ENCODE assay signal across 40 cellular contexts in the genomic region with DNA sequence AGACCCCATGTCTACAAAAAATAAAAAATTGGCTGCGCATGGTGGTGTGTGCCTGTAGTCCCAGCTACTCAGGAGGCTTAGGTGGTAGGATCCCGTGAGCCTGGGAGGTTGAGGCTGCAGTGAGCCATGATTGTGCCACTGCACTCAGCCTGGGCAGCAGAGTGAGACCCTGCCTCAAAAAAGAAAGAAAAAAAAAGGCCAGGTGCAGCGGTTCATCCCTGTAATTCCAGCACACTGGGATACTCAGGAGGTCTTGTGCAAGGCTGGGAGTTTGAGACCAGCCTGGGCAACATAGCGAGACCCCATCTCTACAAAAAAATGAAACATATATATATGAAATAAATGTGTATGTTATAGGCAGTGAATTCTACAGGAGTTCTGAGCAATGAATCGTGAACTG.
"Had no signal": no experiment of that assay in that cellular context is flagged by ENCODE, and none has a peak within 500 bp of the region (broad histone marks: within the 10 kb centered on the region; RNA-seq: fewer than 3 reads in every experiment).

No MANE protein-coding gene starts in this region.

- H3K9me3 Mint-ChIP-seq: activated naive CD4-positive, alpha-beta T cell treated with anti-CD3 and anti-CD28 coated beads for 36 hours; activated naive CD4-positive, alpha-beta T cell treated with anti-CD3 and anti-CD28 coated beads, Interleukin-2, amount 10 ng/mL, durations not matched to agents 7 days and 5 days; activated naive CD4-positive, alpha-beta T cell treated with anti-CD3 and anti-CD28 coated beads, Interleukin-2, amount 50 U/mL, for 24 hours; activated naive CD4-positive, alpha-beta T cell treated with anti-CD3 and anti-CD28 coated beads, Interleukin-2, amount 50 U/mL, for 72 hours; activated naive CD8-positive, alpha-beta T cell treated with anti-CD3 and anti-CD28 coated beads for 36 hours; activated naive CD8-positive, alpha-beta T cell treated with anti-CD3 and anti-CD28 coated beads, Interleukin-2, amount 10 ng/mL, durations not matched to agents 7 days and 5 days; activated naive CD8-positive, alpha-beta T cell treated with anti-CD3 and anti-CD28 coated beads, Interleukin-2, amount 50 U/mL, for 24 hours; activated T-cell treated with anti-CD3 and anti-CD28 coated beads, Interleukin-2, amount 50 U/mL, for 24 hours; activated T-cell treated with anti-CD3 and anti-CD28 coated beads, Interleukin-2, amount 50 U/mL, for 4 hours; activated T-cell treated with anti-CD3 and anti-CD28 coated beads, Interleukin-2, amount 50 U/mL, for 72 hours; activated T-helper 1 cell treated with anti-CD3 and anti-CD28 coated beads, Interleukin-12 subunit alpha, Interleukin-12 subunit beta, Interleukin-2, Interleukin-4 antibody, amounts not matched to agents 30 ng/mL and 10 ng/mL and 1 ng/mL, durations not matched to agents 14 hours and 24 hours and 36 hours; activated T-helper 17 cell treated with anti-CD3 and anti-CD28 coated beads, Interleukin-2, amount 50 U/mL, for 72 hours; activated T-helper 2 cell treated with anti-CD3 and anti-CD28 coated beads, Interferon-gamma antibody, Interleukin-2, Interleukin-4, amounts not matched to agents 10 μg/mL and 5 μg/mL and 100 μg/mL, durations not matched to agents 14 hours and 24 hours and 36 hours; brain; central memory CD8-positive, alpha-beta T cell had no signal

- H3K27me3 Mint-ChIP-seq: activated naive CD4-positive, alpha-beta T cell treated with anti-CD3 and anti-CD28 coated beads, Interleukin-2, amount 10 ng/mL, durations not matched to agents 7 days and 5 days; activated naive CD4-positive, alpha-beta T cell treated with anti-CD3 and anti-CD28 coated beads, Interleukin-2, amount 50 U/mL, for 24 hours; activated naive CD8-positive, alpha-beta T cell; activated naive CD8-positive, alpha-beta T cell treated with anti-CD3 and anti-CD28 coated beads for 36 hours; activated naive CD8-positive, alpha-beta T cell treated with anti-CD3 and anti-CD28 coated beads, Interleukin-2, amount 10 ng/mL, durations not matched to agents 7 days and 5 days; activated naive CD8-positive, alpha-beta T cell treated with anti-CD3 and anti-CD28 coated beads, Interleukin-2, amount 50 U/mL, for 24 hours; activated T-cell treated with anti-CD3 and anti-CD28 coated beads, Interleukin-2, amount 50 U/mL, for 24 hours; activated T-helper 17 cell treated with anti-CD3 and anti-CD28 coated beads, Interleukin-2, amount 50 U/mL, for 72 hours; central memory CD8-positive, alpha-beta T cell had no signal

- H3K27me3 ChIP-seq: adrenal gland, ascending aorta, body of pancreas, brain microvascular endothelial cell, breast epithelium, cardiac muscle cell had no signal

- H3K4me1 Mint-ChIP-seq: activated naive CD4-positive, alpha-beta T cell treated with anti-CD3 and anti-CD28 coated beads, Interleukin-2, amount 10 ng/mL, durations not matched to agents 7 days and 5 days; activated naive CD4-positive, alpha-beta T cell treated with anti-CD3 and anti-CD28 coated beads, Interleukin-2, amount 50 U/mL, for 24 hours; activated naive CD8-positive, alpha-beta T cell treated with anti-CD3 and anti-CD28 coated beads for 36 hours; activated naive CD8-positive, alpha-beta T cell treated with anti-CD3 and anti-CD28 coated beads, Interleukin-2, amount 10 ng/mL, durations not matched to agents 7 days and 5 days; activated naive CD8-positive, alpha-beta T cell treated with anti-CD3 and anti-CD28 coated beads, Interleukin-2, amount 50 U/mL, for 24 hours; brain; central memory CD8-positive, alpha-beta T cell had no signal

- H3K9me3 ChIP-seq: adrenal gland, ascending aorta, body of pancreas, breast epithelium had no signal

- H3K4me3 ChIP-seq: adrenal gland, ascending aorta, body of pancreas, breast epithelium, cardiac muscle cell had no signal

- H3K4me3 Mint-ChIP-seq: activated naive CD4-positive, alpha-beta T cell treated with anti-CD3 and anti-CD28 coated beads for 36 hours; activated naive CD4-positive, alpha-beta T cell treated with anti-CD3 and anti-CD28 coated beads, Interleukin-2, amount 10 ng/mL, durations not matched to agents 7 days and 5 days; activated naive CD4-positive, alpha-beta T cell treated with anti-CD3 and anti-CD28 coated beads, Interleukin-2, amount 50 U/mL, for 24 hours; activated naive CD8-positive, alpha-beta T cell; activated naive CD8-positive, alpha-beta T cell treated with anti-CD3 and anti-CD28 coated beads for 36 hours; activated naive CD8-positive, alpha-beta T cell treated with anti-CD3 and anti-CD28 coated beads, Interleukin-2, amount 10 ng/mL, durations not matched to agents 7 days and 5 days; activated naive CD8-positive, alpha-beta T cell treated with anti-CD3 and anti-CD28 coated beads, Interleukin-2, amount 50 U/mL, for 24 hours; activated T-cell treated with anti-CD3 and anti-CD28 coated beads, Interleukin-2, amount 50 U/mL, for 24 hours; activated T-cell treated with anti-CD3 and anti-CD28 coated beads, Interleukin-2, amount 50 U/mL, for 4 hours; activated T-cell treated with anti-CD3 and anti-CD28 coated beads, Interleukin-2, amount 50 U/mL, for 72 hours; activated T-helper 1 cell treated with anti-CD3 and anti-CD28 coated beads, Interleukin-12 subunit alpha, Interleukin-12 subunit beta, Interleukin-2, Interleukin-4 antibody, amounts not matched to agents 30 ng/mL and 10 ng/mL and 1 ng/mL, durations not matched to agents 14 hours and 24 hours and 36 hours; activated T-helper 17 cell treated with anti-CD3 and anti-CD28 coated beads, Interleukin-2, amount 50 U/mL, for 72 hours; brain; central memory CD8-positive, alpha-beta T cell had no signal

- DNase-seq: activated effector memory CD4-positive, alpha-beta T cell treated with anti-CD3 and anti-CD28 coated beads, Interleukin-2, amount 50 U/mL, for 16 hours; activated effector memory CD4-positive, alpha-beta T cell treated with Interleukin-2 at 50 U/mL for 16 hours; activated gamma-delta T cell; activated gamma-delta T cell treated with Interleukin-2 at 50 U/mL for 16 hours; activated naive CD4-positive, alpha-beta T cell; activated naive CD4-positive, alpha-beta T cell treated with anti-CD3 and anti-CD28 coated beads for 36 hours; activated naive CD4-positive, alpha-beta T cell treated with anti-CD3 and anti-CD28 coated beads, Interleukin-2, amount 10 ng/mL, durations not matched to agents 7 days and 5 days; activated naive CD4-positive, alpha-beta T cell treated with anti-CD3 and anti-CD28 coated beads, Interleukin-2, amount 50 U/mL, for 16 hours; activated naive CD4-positive, alpha-beta T cell treated with Interleukin-2 at 50 U/mL for 16 hours; activated naive CD8-positive, alpha-beta T cell treated with anti-CD3 and anti-CD28 coated beads for 36 hours; activated naive CD8-positive, alpha-beta T cell treated with anti-CD3 and anti-CD28 coated beads, Interleukin-2, amount 10 ng/mL, durations not matched to agents 7 days and 5 days; activated naive CD8-positive, alpha-beta T cell treated with anti-CD3 and anti-CD28 coated beads, Interleukin-2, amount 50 U/mL, for 24 hours; activated T-cell treated with anti-CD3 and anti-CD28 coated beads, Interleukin-2, amount 50 U/mL, for 1 hour; activated T-cell treated with anti-CD3 and anti-CD28 coated beads, Interleukin-2, amount 50 U/mL, for 24 hours; activated T-cell treated with anti-CD3 and anti-CD28 coated beads, Interleukin-2, amount 50 U/mL, for 4 hours; activated T-cell treated with anti-CD3 and anti-CD28 coated beads, Interleukin-2, amount 50 U/mL, for 48 hours; activated T-cell treated with anti-CD3 and anti-CD28 coated beads, Interleukin-2, amount 50 U/mL, for 72 hours; adrenal gland; amniotic stem cell; amygdala; anterior cingulate cortex; aorta; body of pancreas; brain microvascular endothelial cell; caudate nucleus; central memory CD4-positive, alpha-beta T cell; cerebellar nuclear complex had no signal

- ATAC-seq: activated naive CD4-positive, alpha-beta T cell treated with anti-CD3 and anti-CD28 coated beads, Interleukin-2, amount 50 U/mL, for 72 hours; activated naive CD8-positive, alpha-beta T cell treated with anti-CD3 and anti-CD28 coated beads, Interleukin-2, amount 50 U/mL, for 24 hours; activated T-cell treated with anti-CD3 and anti-CD28 coated beads, Interleukin-2, amount 50 U/mL, for 4 hours; activated T-cell treated with anti-CD3 and anti-CD28 coated beads, Interleukin-2, amount 50 U/mL, for 72 hours; activated T-helper 17 cell treated with anti-CD3 and anti-CD28 coated beads, Interleukin-2, amount 50 U/mL, for 72 hours; body of pancreas had no signal

- H3K36me3 Mint-ChIP-seq: activated naive CD4-positive, alpha-beta T cell treated with anti-CD3 and anti-CD28 coated beads, Interleukin-2, amount 10 ng/mL, durations not matched to agents 7 days and 5 days; activated naive CD4-positive, alpha-beta T cell treated with anti-CD3 and anti-CD28 coated beads, Interleukin-2, amount 50 U/mL, for 24 hours; activated naive CD4-positive, alpha-beta T cell treated with anti-CD3 and anti-CD28 coated beads, Interleukin-2, amount 50 U/mL, for 72 hours; activated naive CD8-positive, alpha-beta T cell; activated naive CD8-positive, alpha-beta T cell treated with anti-CD3 and anti-CD28 coated beads for 36 hours; activated naive CD8-positive, alpha-beta T cell treated with anti-CD3 and anti-CD28 coated beads, Interleukin-2, amount 10 ng/mL, durations not matched to agents 7 days and 5 days; brain had no signal

- FAIRE-seq: astrocyte, bronchial epithelial cell had no signal

- H3K36me3 ChIP-seq: adrenal gland, ascending aorta, brain microvascular endothelial cell, breast epithelium, cardiac muscle cell had no signal

- H3K27ac ChIP-seq: adrenal gland, ascending aorta, body of pancreas, brain microvascular endothelial cell, breast epithelium, cardiac muscle cell had no signal

- H3K4me1 ChIP-seq: adrenal gland, ascending aorta, body of pancreas, breast epithelium had no signal

- H3K27ac Mint-ChIP-seq: activated naive CD4-positive, alpha-beta T cell treated with anti-CD3 and anti-CD28 coated beads for 36 hours; activated naive CD4-positive, alpha-beta T cell treated with anti-CD3 and anti-CD28 coated beads, Interleukin-2, amount 10 ng/mL, durations not matched to agents 7 days and 5 days; activated naive CD4-positive, alpha-beta T cell treated with anti-CD3 and anti-CD28 coated beads, Interleukin-2, amount 50 U/mL, for 24 hours; activated naive CD4-positive, alpha-beta T cell treated with anti-CD3 and anti-CD28 coated beads, Interleukin-2, amount 50 U/mL, for 72 hours; activated naive CD8-positive, alpha-beta T cell; activated naive CD8-positive, alpha-beta T cell treated with anti-CD3 and anti-CD28 coated beads for 36 hours; activated naive CD8-positive, alpha-beta T cell treated with anti-CD3 and anti-CD28 coated beads, Interleukin-2, amount 10 ng/mL, durations not matched to agents 7 days and 5 days; activated naive CD8-positive, alpha-beta T cell treated with anti-CD3 and anti-CD28 coated beads, Interleukin-2, amount 50 U/mL, for 24 hours; activated T-cell treated with anti-CD3 and anti-CD28 coated beads, Interleukin-2, amount 50 U/mL, for 24 hours; activated T-cell treated with anti-CD3 and anti-CD28 coated beads, Interleukin-2, amount 50 U/mL, for 72 hours; activated T-helper 1 cell treated with anti-CD3 and anti-CD28 coated beads, Interleukin-12 subunit alpha, Interleukin-12 subunit beta, Interleukin-2, Interleukin-4 antibody, amounts not matched to agents 30 ng/mL and 10 ng/mL and 1 ng/mL, durations not matched to agents 14 hours and 24 hours and 36 hours; activated T-helper 17 cell treated with anti-CD3 and anti-CD28 coated beads, Interleukin-2, amount 50 U/mL, for 72 hours; activated T-helper 2 cell treated with anti-CD3 and anti-CD28 coated beads, Interferon-gamma antibody, Interleukin-2, Interleukin-4, amounts not matched to agents 10 μg/mL and 5 μg/mL and 100 μg/mL, durations not matched to agents 14 hours and 24 hours and 36 hours; brain had no signal
